Comparison of ENCODE assay signal across 19 cellular contexts in genomic region chr2:101850991-101851390, GRCh38.
A peak's percentile ranks its signal among the peaks of the same experiment; 100 is the strongest.
DNase-seq lines count a peak whose midpoint lies in the region; ATAC-seq and TF ChIP-seq lines count a peak whose summit lies in the region.
"Had no signal": no experiment of that assay in that cellular context is flagged by ENCODE, and none has a peak within 500 bp of the region (broad histone marks: within the 10 kb centered on the region; RNA-seq: fewer than 3 reads in every experiment).

No MANE protein-coding gene starts in this region.

- H3K9me3 Mint-ChIP-seq in CD4-positive, alpha-beta T cell: no peaks in the 10 kb centered on the region
- no peaks in the 10 kb centered on the region for H3K9me3 Mint-ChIP-seq in CD14-positive monocyte

- intact Hi-C loops in CD4-positive, alpha-beta T cell (cut with DNase I, micrococcal nuclease): no loop called here
- intact Hi-C loops in CD14-positive monocyte (cut with micrococcal nuclease) (no loop called here), tibial artery (cut with DNase I; ENCODE audit: low total_unique reads) (no loop called here)

- no peak for ATAC-seq in CD4-positive, alpha-beta T cell (ENCODE audit: poor library complexity)
- ATAC-seq in RWPE2 (ENCODE audit: low read depth) (no peak), foreskin keratinocyte (no peak)
- ATAC-seq: A549, GM12878 had no signal

- no peak overlapping the region for H3K4me3 ChIP-seq in RWPE2 (ENCODE audit: severe bottlenecking)
- no peak overlapping the region for H3K4me3 ChIP-seq in tibial artery
- H3K4me3 ChIP-seq: A549, GM12878, GM23248, HAP-1 had no signal

- H3K4me1 Mint-ChIP-seq in CD4-positive, alpha-beta T cell (ENCODE audit: low read depth): peaks cover 12% of the 10 kb centered on the region
- peaks cover 4% of the 10 kb centered on the region for H3K4me1 Mint-ChIP-seq in CD14-positive monocyte

- H3K27ac Mint-ChIP-seq in CD4-positive, alpha-beta T cell: peak overlapping the region; percentile 43
- H3K27ac Mint-ChIP-seq in CD14-positive monocyte: no peak overlapping the region
- H3K27ac Mint-ChIP-seq: CD8-positive, alpha-beta memory T cell had no signal

- TF ChIP-seq CTCF in 22Rv1 (IDR thresholded peaks at IDR 0.05) (no peak), RWPE2 (IDR thresholded peaks at IDR 0.05; ENCODE audit: poor library complexity, severe bottlenecking) (no peak), foreskin keratinocyte (conservative IDR thresholded peaks at IDR 0.05) (no peak), CD14-positive monocyte (IDR thresholded peaks at IDR 0.05) (no peak), tibial artery (IDR thresholded peaks at IDR 0.05) (no peak)
- no peak for TF ChIP-seq CTCF in CD4-positive, alpha-beta T cell (IDR thresholded peaks at IDR 0.05)

- peaks cover 82% of the 10 kb centered on the region for H3K36me3 ChIP-seq in RWPE2 (ENCODE audit: low read depth)
- peaks cover 0 to 21% (median 13%) of the 10 kb centered on the region in 3 donors for H3K36me3 ChIP-seq in tibial artery

- H3K36me3 Mint-ChIP-seq in CD4-positive, alpha-beta T cell (ENCODE audit: low read depth): peaks cover 97% of the 10 kb centered on the region
- peaks cover 72 to 87% of the 10 kb centered on the region in 2 donors for H3K36me3 Mint-ChIP-seq in CD14-positive monocyte

- peaks cover 18% of the 10 kb centered on the region for H3K4me1 ChIP-seq in RWPE2 (ENCODE audit: insufficient read depth, poor library complexity, severe bottlenecking)
- H3K4me1 ChIP-seq in foreskin keratinocyte: peaks cover 35% of the 10 kb centered on the region
- peaks cover 0 to 30% (median 20%) of the 10 kb centered on the region in 4 donors for H3K4me1 ChIP-seq in tibial artery
- H3K4me1 ChIP-seq: HAP-1 had no signal

- no peak for DNase-seq in CD4-positive, alpha-beta T cell
- no peak for DNase-seq in RWPE2 (ENCODE audit: low spot score)
- DNase-seq in foreskin keratinocyte: no peak
- DNase-seq in CD14-positive monocyte (ENCODE audit: low spot score): no peak
- no peak for DNase-seq in stimulated activated CD4-positive, alpha-beta T cell treated with anti-CD3 and anti-CD28 coated beads, Interleukin-4, amount 100 ng/mL, for 4 hours
- no peak for DNase-seq in tibial artery
- DNase-seq: AML-193; CD8-positive, alpha-beta memory T cell; COR-L47; DMS 273 treated with DMSO at 0.1 percent for 48 hours; DMS53; DND-41; EL; GM23248 had no signal

- no peak overlapping the region for H3K4me3 Mint-ChIP-seq in CD4-positive, alpha-beta T cell
- no peak overlapping the region for H3K4me3 Mint-ChIP-seq in CD14-positive monocyte
- H3K4me3 Mint-ChIP-seq: CD8-positive, alpha-beta memory T cell had no signal

- CTCF ChIA-PET in CD4-positive, alpha-beta T cell (lab: Charles Lee): no interaction called here

- H3K27ac ChIP-seq in 22Rv1 (peak overlapping the region; percentile 26; the same call in 1 of the 2 replicates), RWPE2 (ENCODE audit: poor library complexity, severe bottlenecking) (peak overlapping the region; percentile 49), foreskin keratinocyte (peak overlapping the region; percentile 1), tibial artery (peak overlapping the region in 1 of 2 donors; percentile 42)
- H3K27ac ChIP-seq in CD4-positive, alpha-beta T cell (ENCODE audit: low read depth, low read length): no peak overlapping the region
- H3K27ac ChIP-seq: A549, C4-2B, GM23248 had no signal

- no peaks in the 10 kb centered on the region for H3K27me3 ChIP-seq in CD4-positive, alpha-beta T cell (ENCODE audit: control insufficient read depth, insufficient read depth, low read length)
- H3K27me3 ChIP-seq in RWPE2 (ENCODE audit: insufficient read depth, poor library complexity, severe bottlenecking): no peaks in the 10 kb centered on the region
- H3K27me3 ChIP-seq in foreskin keratinocyte: no peaks in the 10 kb centered on the region
- no peaks in the 10 kb centered on the region for H3K27me3 ChIP-seq in tibial artery

- H3K27me3 Mint-ChIP-seq in CD4-positive, alpha-beta T cell: no peaks in the 10 kb centered on the region
- no peaks in the 10 kb centered on the region for H3K27me3 Mint-ChIP-seq in CD14-positive monocyte (ENCODE audit: low read depth in 3 of 3)
- H3K27me3 Mint-ChIP-seq: CD8-positive, alpha-beta memory T cell had no signal

- POLR2A ChIA-PET in CD4-positive, alpha-beta T cell (lab: Charles Lee): no interaction called here

- H3K9me3 ChIP-seq in CD4-positive, alpha-beta T cell (ENCODE audit: control insufficient read depth, low read length): no peaks in the 10 kb centered on the region
- H3K9me3 ChIP-seq in RWPE2 (ENCODE audit: severe bottlenecking) (no peaks in the 10 kb centered on the region), tibial artery (no peaks in the 10 kb centered on the region)
- H3K9me3 ChIP-seq: A549, HAP-1 had no signal
